1 cellular context compared by ENCODE assay signal in the genomic region with DNA sequence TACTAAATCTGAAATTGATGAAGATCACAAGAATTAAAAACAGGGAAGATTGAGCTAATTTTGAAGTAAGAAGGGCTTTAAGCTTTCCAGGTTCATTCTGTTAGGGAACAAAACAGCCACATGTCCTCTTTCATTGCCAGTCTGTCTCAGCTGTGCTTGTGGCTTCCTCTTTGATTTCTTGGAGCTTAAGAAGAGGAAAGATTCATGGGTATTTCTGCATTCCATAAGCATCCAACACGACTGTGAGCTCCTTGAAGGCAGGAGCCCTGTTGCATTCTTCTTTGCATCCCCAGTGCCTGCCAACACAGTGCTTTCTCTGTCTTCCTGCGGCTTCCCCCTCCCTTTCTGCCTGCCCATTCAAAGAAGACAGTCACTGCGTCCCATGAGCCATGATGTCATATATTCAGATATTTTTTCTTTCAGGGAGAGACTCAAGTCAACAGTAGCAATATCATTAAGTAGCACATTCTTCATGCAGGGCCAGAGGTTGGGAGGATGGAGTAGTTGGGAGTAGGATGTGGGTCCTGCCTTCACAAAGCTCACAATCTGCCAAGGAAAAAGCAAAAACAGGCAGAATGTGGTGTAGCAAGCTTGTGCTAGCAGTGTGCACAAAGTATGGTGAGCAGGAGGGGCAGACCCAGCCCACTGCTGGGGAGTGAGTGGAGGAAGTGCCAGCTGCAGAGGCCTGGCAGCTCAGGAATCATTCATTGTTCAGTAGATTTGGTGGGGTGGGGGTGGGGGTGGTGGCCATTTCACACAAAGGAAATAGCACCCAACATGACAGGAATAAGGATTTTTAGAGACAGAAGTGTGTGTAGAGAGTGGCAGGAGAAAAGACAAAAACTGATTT.
TF ChIP-seq lines count a peak whose summit lies in the region.

No MANE protein-coding gene starts in this region.

TF ChIP-seq in WTC11, 78 proteins besides CTCF, POLR2A, EP300 and RAD21 (continued from another document):
- TF ChIP-seq, protein P1, sequence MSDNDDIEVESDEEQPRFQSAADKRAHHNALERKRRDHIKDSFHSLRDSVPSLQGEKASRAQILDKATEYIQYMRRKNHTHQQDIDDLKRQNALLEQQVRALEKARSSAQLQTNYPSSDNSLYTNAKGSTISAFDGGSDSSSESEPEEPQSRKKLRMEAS (CRISPR knock-in tag; IDR thresholded peaks at IDR 0.05), result no peak
- TF ChIP-seq, protein P2, sequence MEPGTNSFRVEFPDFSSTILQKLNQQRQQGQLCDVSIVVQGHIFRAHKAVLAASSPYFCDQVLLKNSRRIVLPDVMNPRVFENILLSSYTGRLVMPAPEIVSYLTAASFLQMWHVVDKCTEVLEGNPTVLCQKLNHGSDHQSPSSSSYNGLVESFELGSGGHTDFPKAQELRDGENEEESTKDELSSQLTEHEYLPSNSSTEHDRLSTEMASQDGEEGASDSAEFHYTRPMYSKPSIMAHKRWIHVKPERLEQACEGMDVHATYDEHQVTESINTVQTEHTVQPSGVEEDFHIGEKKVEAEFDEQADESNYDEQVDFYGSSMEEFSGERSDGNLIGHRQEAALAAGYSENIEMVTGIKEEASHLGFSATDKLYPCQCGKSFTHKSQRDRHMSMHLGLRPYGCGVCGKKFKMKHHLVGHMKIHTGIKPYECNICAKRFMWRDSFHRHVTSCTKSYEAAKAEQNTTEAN (CRISPR knock-in tag; IDR thresholded peaks at IDR 0.05), result no peak
- TF ChIP-seq, protein P3, sequence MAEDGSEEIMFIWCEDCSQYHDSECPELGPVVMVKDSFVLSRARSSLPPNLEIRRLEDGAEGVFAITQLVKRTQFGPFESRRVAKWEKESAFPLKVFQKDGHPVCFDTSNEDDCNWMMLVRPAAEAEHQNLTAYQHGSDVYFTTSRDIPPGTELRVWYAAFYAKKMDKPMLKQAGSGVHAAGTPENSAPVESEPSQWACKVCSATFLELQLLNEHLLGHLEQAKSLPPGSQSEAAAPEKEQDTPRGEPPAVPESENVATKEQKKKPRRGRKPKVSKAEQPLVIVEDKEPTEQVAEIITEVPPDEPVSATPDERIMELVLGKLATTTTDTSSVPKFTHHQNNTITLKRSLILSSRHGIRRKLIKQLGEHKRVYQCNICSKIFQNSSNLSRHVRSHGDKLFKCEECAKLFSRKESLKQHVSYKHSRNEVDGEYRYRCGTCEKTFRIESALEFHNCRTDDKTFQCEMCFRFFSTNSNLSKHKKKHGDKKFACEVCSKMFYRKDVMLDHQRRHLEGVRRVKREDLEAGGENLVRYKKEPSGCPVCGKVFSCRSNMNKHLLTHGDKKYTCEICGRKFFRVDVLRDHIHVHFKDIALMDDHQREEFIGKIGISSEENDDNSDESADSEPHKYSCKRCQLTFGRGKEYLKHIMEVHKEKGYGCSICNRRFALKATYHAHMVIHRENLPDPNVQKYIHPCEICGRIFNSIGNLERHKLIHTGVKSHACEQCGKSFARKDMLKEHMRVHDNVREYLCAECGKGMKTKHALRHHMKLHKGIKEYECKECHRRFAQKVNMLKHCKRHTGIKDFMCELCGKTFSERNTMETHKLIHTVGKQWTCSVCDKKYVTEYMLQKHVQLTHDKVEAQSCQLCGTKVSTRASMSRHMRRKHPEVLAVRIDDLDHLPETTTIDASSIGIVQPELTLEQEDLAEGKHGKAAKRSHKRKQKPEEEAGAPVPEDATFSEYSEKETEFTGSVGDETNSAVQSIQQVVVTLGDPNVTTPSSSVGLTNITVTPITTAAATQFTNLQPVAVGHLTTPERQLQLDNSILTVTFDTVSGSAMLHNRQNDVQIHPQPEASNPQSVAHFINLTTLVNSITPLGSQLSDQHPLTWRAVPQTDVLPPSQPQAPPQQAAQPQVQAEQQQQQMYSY (CRISPR knock-in tag; IDR thresholded peaks at IDR 0.05), result no peak
- TF ChIP-seq SMAD3 (CRISPR knock-in tag; IDR thresholded peaks at IDR 0.05; ENCODE audit: borderline replicate concordance), result no peak
